In the genomic region with DNA sequence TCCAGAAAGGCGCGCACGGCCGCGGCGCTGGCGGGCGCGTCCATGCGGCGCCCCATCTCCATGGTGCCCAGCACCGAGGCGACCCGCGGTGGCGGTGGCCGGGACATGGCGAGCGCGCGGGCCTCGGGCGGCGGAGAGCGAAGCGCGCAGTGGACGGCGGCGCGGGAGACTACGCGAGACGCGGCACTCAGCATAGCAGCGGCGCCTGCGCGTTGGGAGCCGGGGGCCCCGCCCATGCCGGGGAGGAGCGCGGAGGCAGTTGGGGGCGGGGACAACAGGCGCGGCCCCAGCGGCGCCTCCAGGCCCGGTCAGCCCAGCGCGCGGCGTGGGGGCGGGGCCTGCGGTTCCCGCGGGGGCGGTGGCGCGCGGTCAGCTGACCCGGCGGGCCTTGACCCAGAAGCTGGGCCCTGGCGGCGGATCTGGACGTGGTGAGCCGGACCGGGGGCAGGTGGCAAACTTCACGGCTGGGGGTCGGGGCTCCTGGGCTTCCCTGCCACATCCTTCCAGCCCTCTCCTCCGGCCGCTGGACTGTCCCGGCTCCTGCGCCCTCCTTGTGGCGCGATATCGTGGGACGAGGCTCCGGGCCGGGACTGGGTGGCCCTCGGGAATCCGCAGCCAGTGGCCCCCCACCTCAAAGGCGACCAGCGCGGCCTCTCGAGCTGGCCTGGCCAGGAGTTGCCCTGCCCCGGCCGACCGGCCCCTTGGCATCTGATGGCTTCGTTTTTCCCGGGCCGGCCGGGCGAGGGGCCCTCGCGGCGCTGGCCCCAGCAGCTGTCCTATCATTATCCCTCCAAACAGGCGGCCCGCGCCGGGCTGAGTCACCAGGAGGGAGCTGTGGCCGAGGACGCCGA, we compare ENCODE assay signal across 8 cellular contexts. TPM values are rescaled to one million over a fixed set of nuclear protein-coding genes. Genes with fewer than 3 reads are reported as not detected.
DNase-seq lines count a peak whose midpoint lies in the region; ATAC-seq and TF ChIP-seq lines count a peak whose summit lies in the region.

A gene (minus strand): TSS at position 214 of the 851 bp plus-strand sequence. CDS start 20 bp downstream, at position 194.
A gene with protein sequence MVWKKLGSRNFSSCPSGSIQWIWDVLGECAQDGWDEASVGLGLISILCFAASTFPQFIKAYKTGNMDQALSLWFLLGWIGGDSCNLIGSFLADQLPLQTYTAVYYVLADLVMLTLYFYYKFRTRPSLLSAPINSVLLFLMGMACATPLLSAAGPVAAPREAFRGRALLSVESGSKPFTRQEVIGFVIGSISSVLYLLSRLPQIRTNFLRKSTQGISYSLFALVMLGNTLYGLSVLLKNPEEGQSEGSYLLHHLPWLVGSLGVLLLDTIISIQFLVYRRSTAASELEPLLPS (plus strand): TSS at position 396 of the 851 bp plus-strand sequence. CDS start 5,352 bp downstream, outside the sequence.

- peak within 1 kb of the TSS; percentile 83 to 89 for H3K4me3 ChIP-seq in duodenal mucosa (ENCODE audit: low read depth in 1 of 2, low read length in 2 of 2)
- peak within 1 kb of the TSS; percentile 73 for H3K4me3 ChIP-seq in lower leg skin (ENCODE audit: low read depth, poor library complexity, severe bottlenecking)

- no peaks in the 10 kb centered on the region for H3K27me3 Mint-ChIP-seq in activated CD8-positive, alpha-beta T cell treated with anti-CD3 and anti-CD28 coated beads for 36 hours

- WGBS in lower leg skin, 2 donors = 1% methylated on average over 77 of the region's 105 CpGs; no CpG with 5 or more reads in 1 of the 2 donors

- CTCF ChIA-PET in activated CD8-positive, alpha-beta T cell treated with anti-CD3 and anti-CD28 coated beads for 36 hours (lab: Charles Lee) = interaction anchor here (1.4 kb wide), 1 partner anchor 350 kb away, joined by 4 read pairs; no protein-coding TSS in a partner anchor

- H3K9ac ChIP-seq in duodenal mucosa (ENCODE audit: low read depth in 1 of 2, low read length in 2 of 2) = peak within 1 kb of the TSS; percentile 79

- intact Hi-C loops in activated CD8-positive, alpha-beta T cell treated with anti-CD3 and anti-CD28 coated beads for 36 hours (cut with micrococcal nuclease) = no loop called here
- intact Hi-C loops in lower leg skin (cut with DNase I; ENCODE audit: low total_unique reads) = no loop called here

- POLR2A ChIA-PET in activated CD8-positive, alpha-beta T cell treated with anti-CD3 and anti-CD28 coated beads for 36 hours (lab: Charles Lee) = interaction anchor here (0.6 to 2.3 kb wide), 8 partner anchors 10 to 288 kb away, joined by 3 to 12 read pairs (median 4); a partner anchor contains a TSS

- DNase-seq in CD1c-positive myeloid dendritic cell (ENCODE audit: extremely low spot score) = peak; percentile 98
- peak; percentile 65 for DNase-seq in NCI-H748 treated with DMSO at 0.1 percent for 48 hours (lab: John Stamatoyannopoulos, UW)
- peak; percentile 91 for DNase-seq in activated CD8-positive, alpha-beta T cell treated with anti-CD3 and anti-CD28 coated beads for 36 hours
- peak; percentile 77 to 98 for DNase-seq in lower leg skin (ENCODE audit: low spot score in 2 of 2)
- peak; percentile 85 to 90 for DNase-seq in stimulated activated CD4-positive, alpha-beta T cell treated with anti-CD3 and anti-CD28 coated beads, Interleukin-4, amount 100 ng/mL, for 4 hours

- no peak for TF ChIP-seq CTCF in activated CD8-positive, alpha-beta T cell treated with anti-CD3 and anti-CD28 coated beads for 36 hours (IDR thresholded peaks at IDR 0.05)
- no peak for TF ChIP-seq CTCF in lower leg skin (IDR thresholded peaks at IDR 0.05)

- H3K9me3 Mint-ChIP-seq in activated CD8-positive, alpha-beta T cell treated with anti-CD3 and anti-CD28 coated beads for 36 hours = no peaks in the 10 kb centered on the region

- H3K9me3 ChIP-seq in duodenal mucosa (ENCODE audit: control insufficient read depth in 1 of 2, low read length in 2 of 2) = no peaks in the 10 kb centered on the region

- H3K27ac Mint-ChIP-seq in activated CD8-positive, alpha-beta T cell treated with anti-CD3 and anti-CD28 coated beads for 36 hours = peak within 1 kb of the TSS; percentile 78

- H3K27me3 ChIP-seq in duodenal mucosa (ENCODE audit: control insufficient read depth in 1 of 2, insufficient read depth in 2 of 2, low read length in 2 of 2) = no peaks in the 10 kb centered on the region

- ATAC-seq in GM19438 (IDR thresholded peaks at IDR 0.05; ENCODE audit: low read depth, unreplicated experiment) (peak; percentile 55), HG03565 (IDR thresholded peaks at IDR 0.05; ENCODE audit: unreplicated experiment) (peak; percentile 78)
- ATAC-seq in activated CD8-positive, alpha-beta T cell treated with anti-CD3 and anti-CD28 coated beads for 36 hours = peak; percentile 99

- H3K4me1 ChIP-seq in duodenal mucosa (ENCODE audit: control insufficient read depth in 1 of 2, insufficient read depth in 2 of 2, low read length in 2 of 2) = peaks cover 37 to 60% of the 10 kb centered on the region in 2 donors

- TF ChIP-seq POLR2A in lower leg skin (IDR thresholded peaks at IDR 0.05) = no peak

- H3K27ac ChIP-seq in duodenal mucosa (ENCODE audit: low read depth, low read length) = peak within 1 kb of the TSS; percentile 17

- H3K36me3 ChIP-seq in duodenal mucosa (ENCODE audit: control insufficient read depth in 1 of 2, insufficient read depth in 2 of 2, low read length in 2 of 2) = peaks cover 0 to 14% of the 10 kb centered on the region in 2 donors

- peaks cover 25% of the 10 kb centered on the region for H3K4me1 Mint-ChIP-seq in activated CD8-positive, alpha-beta T cell treated with anti-CD3 and anti-CD28 coated beads for 36 hours (ENCODE audit: low read depth)

- H3K4me3 Mint-ChIP-seq in activated CD8-positive, alpha-beta T cell treated with anti-CD3 and anti-CD28 coated beads for 36 hours = peak within 1 kb of the TSS; percentile 90

- peaks cover 8% of the 10 kb centered on the region for H3K36me3 Mint-ChIP-seq in activated CD8-positive, alpha-beta T cell treated with anti-CD3 and anti-CD28 coated beads for 36 hours (ENCODE audit: low read depth)

RNA-seq across cellular contexts. Expression of the first gene that starts in this region (rescaled TPM):
- 10 to 100 TPM; 42.9 to 43.4 TPM for total RNA-seq in activated CD8-positive, alpha-beta T cell treated with anti-CD3 and anti-CD28 coated beads for 36 hours
- total RNA-seq in lower leg skin = 100 to 1,000 TPM in 1 of 4 donors, 10 to 100 TPM in 3; 84.1 to 132 (median 89.6) TPM

RNA-seq across cellular contexts. Expression of the second gene that starts in this region (rescaled TPM):
- total RNA-seq in activated CD8-positive, alpha-beta T cell treated with anti-CD3 and anti-CD28 coated beads for 36 hours = 1 to 10 TPM; 3.6 TPM
- total RNA-seq in lower leg skin = 10 to 100 TPM; 17.9 to 22.4 (median 19.5) TPM

Comparison
In these comparisons a context has a peak if more than half of its experiments do, and no peak if none do; other contexts are left out.
1. Peak in every context shown above with its lines: DNase-seq, ATAC-seq, H3K4me3 ChIP-seq and H3K27ac ChIP-seq.
2. RNA of the second gene that starts in this region (total RNA-seq): 17.9 to 22.4 TPM in lower leg skin; 3.6 TPM in activated CD8-positive, alpha-beta T cell treated with anti-CD3 and anti-CD28 coated beads for 36 hours; every median in the first group is over 4 times any median in the second.